Comparison of ENCODE assay signal across 18 cellular contexts in genomic region chr7:80284848-80285247, GRCh38.
A peak's percentile ranks its signal among the peaks of the same experiment; 100 is the strongest.
DNase-seq lines count a peak whose midpoint lies in the region; ATAC-seq, FAIRE-seq and TF ChIP-seq lines count a peak whose summit lies in the region.
"Had no signal": no experiment of that assay in that cellular context is flagged by ENCODE, and none has a peak within 500 bp of the region (broad histone marks: within the 10 kb centered on the region; RNA-seq: fewer than 3 reads in every experiment).

No MANE protein-coding gene starts in this region.

- TF ChIP-seq CTCF in AG04450 (IDR thresholded peaks at IDR 0.05; ENCODE audit: low read depth, low read length) (no peak), astrocyte (IDR thresholded peaks at IDR 0.05; ENCODE audit: insufficient read depth, low read depth, low read length) (no peak)

- no peaks in the 10 kb centered on the region for H3K36me3 Mint-ChIP-seq in astrocyte (ENCODE audit: low read depth, unreplicated experiment)
- H3K36me3 Mint-ChIP-seq: stimulated activated naive B cell treated with anti-CD40 and anti-IgM and Interleukin-4, amounts not matched to agents 10 μg/mL and 1 μg/mL and 100 μg/mL, for 72 hours; WTC11 had no signal

- H3K4me1 ChIP-seq in astrocyte (ENCODE audit: insufficient read depth, low read length) = peaks cover 13% of the 10 kb centered on the region
- H3K4me1 ChIP-seq: parathyroid adenoma had no signal

- in situ Hi-C loops in ACHN (cut with HindIII; ENCODE audit: low pct_ligation_motif_present, low pct_unique_long_range_greater_than_20kb, low sequenced_read_pairs) = no loop called here

- no peaks in the 10 kb centered on the region for H3K36me3 ChIP-seq in astrocyte (ENCODE audit: insufficient read depth, low read length)

- POLR2A ChIA-PET in AG04450 (lab: Yijun Ruan, JAX) = interaction anchor here (0.6 to 1.4 kb wide), 2 partner anchors 40 to 151 kb away, joined by 3 to 4 read pairs; partner anchors contain the start of gene GNAI1

- intact Hi-C loops in left ventricle myocardium superior (cut with micrococcal nuclease) = no loop called here

- FAIRE-seq in H54 (lab: Jason Lieb, UNC) = peak; percentile 84
- no peak for FAIRE-seq in astrocyte (lab: Jason Lieb, UNC)

- H3K4me3 ChIP-seq in AG04450 (ENCODE audit: low read depth, low read length) = no peak overlapping the region
- no peak overlapping the region for H3K4me3 ChIP-seq in astrocyte (ENCODE audit: insufficient read depth, low read depth, low read length)

- no peaks in the 10 kb centered on the region for H3K27me3 Mint-ChIP-seq in astrocyte (ENCODE audit: low read depth, unreplicated experiment)
- H3K27me3 Mint-ChIP-seq: effector memory CD8-positive, alpha-beta T cell; stimulated activated naive B cell treated with anti-CD40 and anti-IgM and Interleukin-4, amounts not matched to agents 10 μg/mL and 1 μg/mL and 100 μg/mL, for 72 hours had no signal

- H3K27me3 ChIP-seq in AG04450 (ENCODE audit: control insufficient read depth, insufficient read depth, low read length) (no peaks in the 10 kb centered on the region), astrocyte (ENCODE audit: insufficient read depth, low read length) (no peaks in the 10 kb centered on the region)

- H3K27ac Mint-ChIP-seq in astrocyte (ENCODE audit: unreplicated experiment) = no peak overlapping the region
- H3K27ac Mint-ChIP-seq: effector memory CD8-positive, alpha-beta T cell; stimulated activated naive B cell treated with anti-CD40 and anti-IgM and Interleukin-4, amounts not matched to agents 10 μg/mL and 1 μg/mL and 100 μg/mL, for 72 hours; WTC11 had no signal

- peak; percentile 61 for ATAC-seq in left ventricle myocardium superior
- no peak for ATAC-seq in GM19452 (IDR thresholded peaks at IDR 0.05; ENCODE audit: unreplicated experiment)
- ATAC-seq in GM18868 (IDR thresholded peaks at IDR 0.05; ENCODE audit: unreplicated experiment) = no peak
- no peak for ATAC-seq in GM18505 (IDR thresholded peaks at IDR 0.05; ENCODE audit: unreplicated experiment)
- ATAC-seq: effector memory CD8-positive, alpha-beta T cell; stimulated activated naive B cell treated with anti-CD40 and anti-IgM and Interleukin-4, amounts not matched to agents 10 μg/mL and 1 μg/mL and 100 μg/mL, for 72 hours; WTC11 had no signal

- no peaks in the 10 kb centered on the region for H3K9me3 Mint-ChIP-seq in astrocyte (ENCODE audit: unreplicated experiment)
- H3K9me3 Mint-ChIP-seq: stimulated activated naive B cell treated with anti-CD40 and anti-IgM and Interleukin-4, amounts not matched to agents 10 μg/mL and 1 μg/mL and 100 μg/mL, for 72 hours; WTC11 had no signal

- H3K9me3 ChIP-seq in AG04450 (ENCODE audit: control insufficient read depth, insufficient read depth, low read length) (no peaks in the 10 kb centered on the region), astrocyte (ENCODE audit: insufficient read depth, low read depth, low read length) (no peaks in the 10 kb centered on the region)

- DNase-seq in AG04450 (ENCODE audit: low read depth, low spot score) (peak; percentile 70), H54 (ENCODE audit: insufficient read length, low spot score) (peak; percentile 19), astrocyte (ENCODE audit: low read depth) (peak; percentile 87), left ventricle myocardium superior (no peak), ACHN (no peak)
- DNase-seq: activated CD8-positive, alpha-beta memory T cell treated with anti-CD3 and anti-CD28 coated beads, Interleukin-2, amount 50 U/mL, for 48 hours; effector memory CD8-positive, alpha-beta T cell; GF-D8; NCI-H1048; NCI-H510A; SHP77 treated with DMSO at 0.1 percent for 48 hours; stimulated activated naive B cell treated with anti-CD40 and anti-IgM and Interleukin-4, amounts not matched to agents 10 μg/mL and 1 μg/mL and 100 μg/mL, for 72 hours had no signal

- CTCF ChIA-PET in AG04450 (lab: Charles Lee) = interaction anchor here (0.8 to 1.2 kb wide), 4 partner anchors 8 to 190 kb away, joined by 3 read pairs; no protein-coding TSS in a partner anchor

- no peak for TF ChIP-seq POLR2A in H54 (IDR thresholded peaks at IDR 0.05; ENCODE audit: low read depth, low read length)
- no peak for TF ChIP-seq POLR2A in GM18505 (IDR thresholded peaks at IDR 0.05; ENCODE audit: borderline replicate concordance, extremely low read depth, insufficient read depth, insufficient read length)

- H3K4me3 Mint-ChIP-seq in astrocyte (ENCODE audit: unreplicated experiment) = no peak overlapping the region
- H3K4me3 Mint-ChIP-seq: effector memory CD8-positive, alpha-beta T cell; stimulated activated naive B cell treated with anti-CD40 and anti-IgM and Interleukin-4, amounts not matched to agents 10 μg/mL and 1 μg/mL and 100 μg/mL, for 72 hours; WTC11 had no signal

- H4K20me1 ChIP-seq in astrocyte (ENCODE audit: insufficient read depth, low read length) = no peaks in the 10 kb centered on the region

- H3K4me2 ChIP-seq in astrocyte (ENCODE audit: low read length) = peak overlapping the region; percentile 37

- no peak overlapping the region for H3K9ac ChIP-seq in astrocyte (ENCODE audit: low read length)
- H3K9ac ChIP-seq: parathyroid adenoma had no signal

- H3K79me2 ChIP-seq in astrocyte (ENCODE audit: insufficient read depth, low read length) = no peaks in the 10 kb centered on the region
- H3K79me2 ChIP-seq: parathyroid adenoma had no signal

- H3K27ac ChIP-seq in AG04450 (ENCODE audit: low read depth, low read length) (no peak overlapping the region), astrocyte (ENCODE audit: low read depth, low read length) (no peak overlapping the region)
- H3K27ac ChIP-seq: C4-2B, parathyroid adenoma had no signal

- no peak overlapping the region for H2AFZ ChIP-seq in astrocyte (ENCODE audit: low read depth, low read length)
- H2AFZ ChIP-seq: parathyroid adenoma had no signal

- H3K4me1 Mint-ChIP-seq in astrocyte (ENCODE audit: low read depth, unreplicated experiment) = peaks cover 16% of the 10 kb centered on the region
- H3K4me1 Mint-ChIP-seq: stimulated activated naive B cell treated with anti-CD40 and anti-IgM and Interleukin-4, amounts not matched to agents 10 μg/mL and 1 μg/mL and 100 μg/mL, for 72 hours had no signal

Comparison
In these comparisons a context has a peak if more than half of its experiments do, and no peak if none do; other contexts are left out.
1. DNase-seq: peak in AG04450 (single experiment), H54 (single experiment) and astrocyte (single experiment); none in left ventricle myocardium superior (single experiment) and ACHN (single experiment).